ENCODE assay signal across 9 cellular contexts in the genomic region with DNA sequence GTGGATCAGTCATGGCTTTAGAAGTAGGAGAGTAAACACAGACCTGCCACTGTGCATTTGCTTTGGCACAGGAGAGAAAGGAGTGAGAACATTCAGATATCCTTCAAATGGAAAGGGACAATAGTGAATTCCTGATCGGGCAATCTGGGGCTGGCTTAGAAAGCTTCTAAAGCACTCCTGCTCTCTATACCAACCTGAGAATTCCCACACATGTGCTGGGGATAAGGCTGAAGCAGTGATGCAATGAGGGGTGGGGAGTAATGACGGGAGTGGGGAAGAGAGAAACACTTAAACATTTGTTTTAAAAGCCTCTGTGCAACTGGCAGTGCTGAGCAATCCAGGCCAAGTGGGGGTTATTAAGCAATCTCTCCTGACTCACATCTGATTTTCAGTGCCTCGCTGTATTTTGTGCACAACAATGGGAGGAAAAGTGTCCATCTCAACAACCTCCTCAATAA.
DNase-seq lines count a peak whose midpoint lies in the region; ATAC-seq lines count a peak whose summit lies in the region.
"Had no signal": no experiment of that assay in that cellular context is flagged by ENCODE, and none has a peak within 500 bp of the region (broad histone marks: within the 10 kb centered on the region; RNA-seq: fewer than 3 reads in every experiment).

No MANE protein-coding gene starts in this region.

- in situ Hi-C loops in SK-MEL-5 (cut with HindIII; ENCODE audit: low pct_unique_long_range_greater_than_20kb, low sequenced_read_pairs) = no loop called here

- ATAC-seq in HG02981 (IDR thresholded peaks at IDR 0.05; ENCODE audit: unreplicated experiment) = no peak
- ATAC-seq: activated CD4-positive, alpha-beta T cell treated with anti-CD3 and anti-CD28 coated beads for 36 hours had no signal

- DNase-seq in GM04504 (ENCODE audit: low read depth) (peak; percentile 93), SK-MEL-5 (ENCODE audit: low read depth, low spot score) (peak; percentile 79), fibroblast of peridontal ligament (ENCODE audit: extremely low read depth) (peak; percentile 98), renal cortical epithelial cell (ENCODE audit: low read depth) (peak; percentile 92), occipital lobe (lab: John Stamatoyannopoulos, UW) (no peak), NCI-H510A treated with DMSO at 0.1 percent for 48 hours (lab: John Stamatoyannopoulos, UW) (no peak)
- DNase-seq in activated CD4-positive, CD25-positive, alpha-beta regulatory T cell treated with anti-CD3 and anti-CD28 coated beads, Interleukin-2, amount 50 U/mL, for 72 hours = no peak
- DNase-seq: activated CD4-positive, alpha-beta T cell treated with anti-CD3 and anti-CD28 coated beads for 36 hours had no signal

Comparison
In these comparisons a context has a peak if more than half of its experiments do, and no peak if none do; other contexts are left out.
1. DNase-seq: peak in GM04504 (single experiment), SK-MEL-5 (single experiment), fibroblast of peridontal ligament (single experiment) and renal cortical epithelial cell (single experiment); none in activated CD4-positive, CD25-positive, alpha-beta regulatory T cell treated with anti-CD3 and anti-CD28 coated beads, Interleukin-2, amount 50 U/mL, for 72 hours (single experiment), occipital lobe (single experiment) and NCI-H510A treated with DMSO at 0.1 percent for 48 hours (single experiment).